24 cellular contexts compared by ENCODE assay signal in the genomic region with DNA sequence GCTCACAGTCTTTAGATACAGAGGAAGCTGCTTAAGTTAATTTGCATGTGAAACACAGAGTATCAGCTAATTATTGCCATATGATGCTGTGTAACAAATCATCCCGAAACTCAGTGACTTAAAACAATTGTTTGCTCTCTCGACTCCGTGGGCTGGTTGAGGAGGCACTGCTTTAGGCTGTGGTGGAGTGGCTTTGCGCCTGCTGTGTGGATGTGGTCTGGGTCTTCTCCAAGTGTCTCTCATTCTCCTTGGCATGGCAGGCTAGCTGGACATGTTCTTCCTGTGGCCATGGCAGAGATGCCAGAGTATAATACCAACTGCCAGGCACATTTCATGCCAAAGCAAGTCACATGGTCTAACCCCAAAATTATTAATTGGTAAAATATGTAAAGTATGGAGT.
"Had no signal": no experiment of that assay in that cellular context is flagged by ENCODE, and none has a peak within 500 bp of the region (broad histone marks: within the 10 kb centered on the region; RNA-seq: fewer than 3 reads in every experiment).

No MANE protein-coding gene starts in this region.

- H3K4me3 ChIP-seq: gastrocnemius medialis, left lung, lung, neural progenitor cell, sigmoid colon, thoracic aorta had no signal

- H3K36me3 ChIP-seq: brain microvascular endothelial cell, gastrocnemius medialis, left lung, sigmoid colon, thoracic aorta had no signal

- H3K27me3 ChIP-seq: brain microvascular endothelial cell, gastrocnemius medialis, left lung, neural progenitor cell, sigmoid colon had no signal

- H3K4me3 Mint-ChIP-seq: naive thymus-derived CD8-positive, alpha-beta T cell; neural progenitor cell; type B pancreatic cell had no signal

- H3K27ac Mint-ChIP-seq: naive thymus-derived CD8-positive, alpha-beta T cell; neural progenitor cell; type B pancreatic cell had no signal

- H3K4me1 ChIP-seq: gastrocnemius medialis had no signal

- H3K27ac ChIP-seq: brain microvascular endothelial cell, gastrocnemius medialis, left lung, neural progenitor cell, sigmoid colon, thoracic aorta had no signal

- DNase-seq: activated CD4-positive, alpha-beta T cell treated with anti-CD3 and anti-CD28 coated beads for 1 hour; activated CD4-positive, alpha-beta T cell treated with anti-CD3 and anti-CD28 coated beads, Interleukin-2, amount 50 U/mL, for 4 hours; activated gamma-delta T cell; activated naive CD4-positive, alpha-beta T cell treated with anti-CD3 and anti-CD28 coated beads, Interleukin-2, amount 50 U/mL, for 16 hours; anterior cingulate cortex; brain microvascular endothelial cell; central memory CD4-positive, alpha-beta T cell; effector memory CD4-positive, alpha-beta T cell; gastrocnemius medialis; hippocampal formation; kidney glomerular epithelial cell; left lung; naive thymus-derived CD8-positive, alpha-beta T cell; retina; sigmoid colon; stimulated activated CD4-positive, alpha-beta T cell treated with anti-CD3 and anti-CD28 coated beads, Interleukin-2, amount 100 ng/mL, for 48 hours; stimulated activated CD8-positive, alpha-beta memory T cell treated with anti-CD3 and anti-CD28 coated beads, Interleukin-4, amount 100 ng/mL, for 48 hours; stimulated activated naive CD4-positive, alpha-beta T cell; T-helper 9 cell had no signal

- H3K27me3 Mint-ChIP-seq: naive thymus-derived CD8-positive, alpha-beta T cell; type B pancreatic cell had no signal

- FAIRE-seq: colon had no signal

- ATAC-seq: gastrocnemius medialis; left lung; naive thymus-derived CD8-positive, alpha-beta T cell had no signal
